In genomic region chr22:31290494-31291402, GRCh38 we compare ENCODE assay signal across 8 cellular contexts. TPM values are rescaled to one million over a fixed set of nuclear protein-coding genes. Genes with fewer than 3 reads are reported as not detected.
A peak's percentile ranks its signal among the peaks of the same experiment; 100 is the strongest.
DNase-seq lines count a peak whose midpoint lies in the region; ATAC-seq and TF ChIP-seq lines count a peak whose summit lies in the region.

No MANE protein-coding gene starts in this region.

- H3K27ac ChIP-seq in Karpas-422 (ENCODE audit: low read length) (peak overlapping the region; percentile 88), RWPE1 (peak overlapping the region; percentile 85)

- DNase-seq in Daoy (ENCODE audit: low read depth) = peak; percentile 95
- DNase-seq in Karpas-422 = peak; percentile 97
- peak; percentile 90 for DNase-seq in RWPE1 (ENCODE audit: low spot score)
- DNase-seq in activated T-helper 9 cell treated with anti-CD3 and anti-CD28 coated beads, Interleukin-2, amount 50 U/mL, for 16 hours (ENCODE audit: low read depth) = peak; percentile 93
- DNase-seq in fibroblast of peridontal ligament (ENCODE audit: extremely low read depth) = peak; percentile 77

- H3K36me3 Mint-ChIP-seq in nephron (ENCODE audit: low read depth) = no peaks in the 10 kb centered on the region
- no peaks in the 10 kb centered on the region for H3K36me3 Mint-ChIP-seq in stimulated activated naive CD8-positive, alpha-beta T cell treated with anti-CD3 and anti-CD28 coated beads, Interleukin-15, Interleukin-2, amounts not matched to agents 100 ng/mL and 50 ng/mL, for 24 hours (ENCODE audit: low read depth)

- H3K4me1 Mint-ChIP-seq in nephron = peaks cover 23% of the 10 kb centered on the region
- peaks cover 85% of the 10 kb centered on the region for H3K4me1 Mint-ChIP-seq in stimulated activated naive CD8-positive, alpha-beta T cell treated with anti-CD3 and anti-CD28 coated beads, Interleukin-15, Interleukin-2, amounts not matched to agents 100 ng/mL and 50 ng/mL, for 24 hours (ENCODE audit: low read depth)

- no peak for TF ChIP-seq CTCF in RWPE1 (conservative IDR thresholded peaks at IDR 0.05; ENCODE audit: low read depth)
- no peak for TF ChIP-seq CTCF in nephron (IDR thresholded peaks at IDR 0.05; ENCODE audit: unreplicated experiment in 3 of 3)

- peak overlapping the region; percentile 27 to 85 (median 83) for H3K27ac Mint-ChIP-seq in nephron
- peak overlapping the region; percentile 96 for H3K27ac Mint-ChIP-seq in stimulated activated naive CD8-positive, alpha-beta T cell treated with anti-CD3 and anti-CD28 coated beads, Interleukin-15, Interleukin-2, amounts not matched to agents 100 ng/mL and 50 ng/mL, for 24 hours

- H3K27me3 ChIP-seq in Karpas-422 (ENCODE audit: low read length) = no peaks in the 10 kb centered on the region

- H3K4me3 ChIP-seq in Karpas-422 (ENCODE audit: low read length) = peak overlapping the region; percentile 87

- no peaks in the 10 kb centered on the region for H3K9me3 Mint-ChIP-seq in nephron
- no peaks in the 10 kb centered on the region for H3K9me3 Mint-ChIP-seq in stimulated activated naive CD8-positive, alpha-beta T cell treated with anti-CD3 and anti-CD28 coated beads, Interleukin-15, Interleukin-2, amounts not matched to agents 100 ng/mL and 50 ng/mL, for 24 hours

- CTCF ChIA-PET in RWPE1 (lab: Yijun Ruan, JAX) = no interaction called here

- H3K9ac ChIP-seq in Karpas-422 (ENCODE audit: low read length) = peak overlapping the region; percentile 72

- H3K27me3 Mint-ChIP-seq in nephron (ENCODE audit: low read depth) = peaks cover 12% of the 10 kb centered on the region
- no peaks in the 10 kb centered on the region for H3K27me3 Mint-ChIP-seq in stimulated activated naive CD8-positive, alpha-beta T cell treated with anti-CD3 and anti-CD28 coated beads, Interleukin-15, Interleukin-2, amounts not matched to agents 100 ng/mL and 50 ng/mL, for 24 hours

- H4K20me1 ChIP-seq in Karpas-422 (ENCODE audit: insufficient read depth, low read depth, low read length) = no peaks in the 10 kb centered on the region

- no peaks in the 10 kb centered on the region for H3K9me3 ChIP-seq in Karpas-422 (ENCODE audit: low read length)

- no peaks in the 10 kb centered on the region for H3K79me2 ChIP-seq in Karpas-422 (ENCODE audit: low read length)

- H3K9me2 ChIP-seq in Karpas-422 (replicated peaks; ENCODE audit: insufficient read depth, low read length) = no peaks in the 10 kb centered on the region

- peak overlapping the region; percentile 84 to 91 (median 90) for H3K4me3 Mint-ChIP-seq in nephron
- H3K4me3 Mint-ChIP-seq in stimulated activated naive CD8-positive, alpha-beta T cell treated with anti-CD3 and anti-CD28 coated beads, Interleukin-15, Interleukin-2, amounts not matched to agents 100 ng/mL and 50 ng/mL, for 24 hours = peak overlapping the region; percentile 96

- POLR2A ChIA-PET in RWPE1 (lab: Yijun Ruan, JAX; ENCODE audit: low non-redundant PET) = no interaction called here

- peak overlapping the region; percentile 84 for H3K4me2 ChIP-seq in Karpas-422 (ENCODE audit: low read depth, low read length, poor library complexity, severe bottlenecking)

- ATAC-seq in GM21825 (IDR thresholded peaks at IDR 0.05; ENCODE audit: unreplicated experiment) = peak; percentile 82

- peak overlapping the region; percentile 57; the same call in 1 of the 2 replicates for H2AFZ ChIP-seq in Karpas-422 (ENCODE audit: low read length)

- peaks cover 70% of the 10 kb centered on the region for H3K4me1 ChIP-seq in Karpas-422 (ENCODE audit: low read length)

- H3K36me3 ChIP-seq in Karpas-422 (ENCODE audit: insufficient read depth, low read length) = no peaks in the 10 kb centered on the region

RNA-seq across cellular contexts. Expression of gene PIK3IP1, which starts 1.5 kb away (rescaled TPM):
- 0.09 and 0.69 TPM in 2 replicates for total RNA-seq in Daoy (2014; rRNA removed; shearing (Covaris generic))
- 17.9 and 25.3 TPM in 2 replicates for total RNA-seq in Karpas-422 (2014; rRNA removed; shearing (Covaris generic); ENCODE audit: low replicate concordance)

RNA-seq across cellular contexts. Expression of gene PATZ1, which starts 55.4 kb away (rescaled TPM):
- total RNA-seq in Daoy (2014; rRNA removed; shearing (Covaris generic)) = 18.8 and 19.5 TPM in 2 replicates
- 65.4 and 87.4 TPM in 2 replicates for total RNA-seq in Karpas-422 (2014; rRNA removed; shearing (Covaris generic); ENCODE audit: low replicate concordance)

Comparison
In these comparisons a context has a peak if more than half of its experiments do, and no peak if none do; other contexts are left out.
1. Peak in every context shown above with its lines: DNase-seq, ATAC-seq, H3K4me3 ChIP-seq and H3K27ac ChIP-seq.
2. RNA of gene PIK3IP1, which starts 1.5 kb away (total RNA-seq): 17.9 to 25.3 TPM in Karpas-422; 0.09 to 0.69 TPM in Daoy; every median in the first group is over 10 times any median in the second.